ENCODE assay signal across 1 cellular context in the genomic region with DNA sequence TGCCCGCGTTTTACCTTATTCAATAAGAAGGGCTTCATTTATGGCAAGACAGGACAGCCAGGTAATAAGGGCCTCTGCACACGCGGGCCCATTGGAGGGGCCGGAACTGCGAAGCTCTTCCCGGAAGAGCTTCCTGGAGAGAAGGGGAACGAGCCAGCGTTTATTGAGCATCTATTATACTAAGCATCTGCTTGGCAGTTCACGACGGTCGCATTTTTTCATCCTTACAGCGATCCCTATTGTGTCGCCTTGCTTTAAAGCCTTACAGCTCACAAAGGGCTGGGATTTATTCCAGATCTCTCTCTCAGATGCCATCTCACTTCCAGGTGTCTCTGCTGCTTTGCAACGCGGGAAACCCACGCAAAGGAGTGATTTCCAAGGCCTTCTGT.
TF ChIP-seq lines count a peak whose summit lies in the region.

No MANE protein-coding gene starts in this region.

TF ChIP-seq in HepG2, 621 proteins besides CTCF, POLR2A, EP300 and RAD21:
- no peak for TF ChIP-seq ZNF703 (CRISPR knock-in tag; IDR thresholded peaks at IDR 0.05; ENCODE audit: borderline replicate concordance)
- TF ChIP-seq SMARCC2 (IDR thresholded peaks at IDR 0.05): no peak
- no peak for TF ChIP-seq MED13 (CRISPR knock-in tag; IDR thresholded peaks at IDR 0.05)
- TF ChIP-seq ZNF646 (CRISPR knock-in tag; IDR thresholded peaks at IDR 0.05): no peak
- TF ChIP-seq CHD2 (IDR thresholded peaks at IDR 0.05; ENCODE audit: low read depth, low read length): no peak
- no peak for TF ChIP-seq KDM1A (CRISPR knock-in tag; IDR thresholded peaks at IDR 0.05)
- no peak for TF ChIP-seq ZNF558 (CRISPR knock-in tag; IDR thresholded peaks at IDR 0.05; ENCODE audit: borderline replicate concordance)
- TF ChIP-seq KLF13 (CRISPR knock-in tag; IDR thresholded peaks at IDR 0.05): no peak
